ENCODE assay signal across 8 cellular contexts in genomic region chr20:63831696-63832686, GRCh38. TPM values are rescaled to one million over a fixed set of nuclear protein-coding genes. Genes with fewer than 3 reads are reported as not detected.
DNase-seq lines count a peak whose midpoint lies in the region; ATAC-seq, FAIRE-seq and TF ChIP-seq lines count a peak whose summit lies in the region.

No MANE protein-coding gene starts in this region.

- in situ Hi-C loops in K562 (cut with MboI) = no loop called here

- H3K9me1 ChIP-seq in K562 (ENCODE audit: control insufficient read depth, insufficient read depth, low read length) = no peaks in the 10 kb centered on the region

- DNase-seq in activated T-cell treated with anti-CD3 and anti-CD28 coated beads, Interleukin-2, amount 50 U/mL, for 72 hours = no peak
- DNase-seq in activated T-cell treated with anti-CD3 and anti-CD28 coated beads, Interleukin-2, amount 50 U/mL, for 48 hours = no peak
- peak; percentile 49 to 78 (median 70) for DNase-seq in K562 (ENCODE audit: extremely low read depth in 1 of 4, low spot score in 3 of 4)
- DNase-seq in left lobe of liver (ENCODE audit: low spot score) = peak; percentile 59
- no peak for DNase-seq in tibial artery
- DNase-seq in SIG-M5 (lab: John Stamatoyannopoulos, UW) = no peak
- DNase-seq in KG1 (lab: John Stamatoyannopoulos, UW) = no peak

- peaks cover 40% of the 10 kb centered on the region for H3K27me3 Mint-ChIP-seq in activated T-cell treated with anti-CD3 and anti-CD28 coated beads, Interleukin-2, amount 50 U/mL, for 72 hours (ENCODE audit: low read depth)

- TF ChIP-seq POLR2A in K562 (conservative IDR thresholded peaks at IDR 0.05) = no peak

- H4K20me1 ChIP-seq in K562 (replicated peaks; ENCODE audit: control insufficient read depth, insufficient read depth, low read length) = 0 out of 2 replicates have a peak, but pooled peaks cover 10% of the 10 kb centered on the region

- H3K4me1 ChIP-seq in K562 (replicated peaks in 1 of 2; ENCODE audit: control insufficient read depth in 2 of 2, insufficient read depth in 2 of 2, low read length in 2 of 2) = peaks cover 12 to 64% of the 10 kb centered on the region in 2 experiments
- H3K4me1 ChIP-seq in tibial artery = peaks cover 0 to 41% (median 30%) of the 10 kb centered on the region in 4 donors

- H3K27me3 ChIP-seq in K562 (ENCODE audit: control insufficient read depth in 2 of 2, insufficient read depth in 2 of 2, low read length in 2 of 2) = peaks cover 12 to 19% of the 10 kb centered on the region in 2 experiments; a peak in 4 of 5 replicates
- peaks cover 0 to 37% of the 10 kb centered on the region in 2 donors for H3K27me3 ChIP-seq in tibial artery

- H3K27ac Mint-ChIP-seq in activated T-cell treated with anti-CD3 and anti-CD28 coated beads, Interleukin-2, amount 50 U/mL, for 72 hours = no peak overlapping the region

- POLR2A ChIA-PET in K562 (lab: Yijun Ruan, JAX) = no interaction called here

- peak overlapping the region; percentile 44 for H3K4me3 ChIP-seq in K562
- H3K4me3 ChIP-seq in tibial artery = peak overlapping the region; percentile 52 to 56

- TF ChIP-seq CTCF in K562 (IDR thresholded peaks at IDR 0.05 in 2 of 3, conservative IDR thresholded peaks at IDR 0.05 in 1 of 3; ENCODE audit: insufficient read depth in 2 of 3, low read depth in 1 of 3, low read length in 3 of 3) (no peak), tibial artery (IDR thresholded peaks at IDR 0.05) (no peak)

- H3K36me3 Mint-ChIP-seq in activated T-cell treated with anti-CD3 and anti-CD28 coated beads, Interleukin-2, amount 50 U/mL, for 72 hours (ENCODE audit: insufficient read depth in 2 of 2) = peaks cover 5% of the 10 kb centered on the region in 2 donors

- H3K4me3 Mint-ChIP-seq in activated T-cell treated with anti-CD3 and anti-CD28 coated beads, Interleukin-2, amount 50 U/mL, for 72 hours = peak overlapping the region in 1 of 2 donors; percentile 56

- intact Hi-C loops in K562 (cut with micrococcal nuclease) (no loop called here), tibial artery (cut with DNase I; ENCODE audit: low total_unique reads) (no loop called here)

- no peak for FAIRE-seq in K562 (lab: Jason Lieb, UNC)

- peaks cover 13% of the 10 kb centered on the region for H3K4me1 Mint-ChIP-seq in activated T-cell treated with anti-CD3 and anti-CD28 coated beads, Interleukin-2, amount 50 U/mL, for 72 hours (ENCODE audit: low read depth)

- peak overlapping the region; percentile 41; the same call in 1 of the 2 replicates for H3K4me2 ChIP-seq in K562 (ENCODE audit: insufficient read depth, low read length)

- ATAC-seq in activated T-cell treated with anti-CD3 and anti-CD28 coated beads, Interleukin-2, amount 50 U/mL, for 72 hours (replicated peaks in 1 of 2) = peak; percentile 14 to 17
- ATAC-seq in K562 (peak; percentile 58), left lobe of liver (peak; percentile 67), HG03571 (IDR thresholded peaks at IDR 0.05; ENCODE audit: unreplicated experiment) (no peak)

- CTCF ChIA-PET in K562 (lab: Yijun Ruan, JAX; ENCODE audit: low intra/inter-chr PET ratio) = no interaction called here

- TF ChIP-seq EP300 in K562 (IDR thresholded peaks at IDR 0.05; ENCODE audit: low read length) = no peak

- TF ChIP-seq RAD21 in K562 (CRISPR knock-in tag; conservative IDR thresholded peaks at IDR 0.05 in 1 of 2, IDR thresholded peaks at IDR 0.05 in 1 of 2) = no peak

- H3K36me3 ChIP-seq in K562 (ENCODE audit: control insufficient read depth, insufficient read depth, low read length) (no peaks in the 10 kb centered on the region), tibial artery (no peaks in the 10 kb centered on the region)

- no TSS peak for BruUV-seq in K562 (replicated peaks; lab: Mats Ljungman, UMichigan)

- no peaks in the 10 kb centered on the region for H3K9me3 Mint-ChIP-seq in activated T-cell treated with anti-CD3 and anti-CD28 coated beads, Interleukin-2, amount 50 U/mL, for 72 hours

- H3K27ac ChIP-seq in K562 (ENCODE audit: extremely low read depth, low read depth, low read length) = no peak overlapping the region
- H3K27ac ChIP-seq in tibial artery = peak overlapping the region in 1 of 2 donors; percentile 20

- WGBS in K562 (ENCODE audit: insufficient coverage, low coverage, missing lambda C conversion rate) = 14% methylated on average over 85 of the region's 124 CpGs

- H3K9ac ChIP-seq in K562 (ENCODE audit: insufficient read depth in 1 of 2, low read depth in 2 of 2, low read length in 2 of 2) = peak overlapping the region in 1 of 2 experiments; percentile 87; a peak in 2 of 4 replicates

- H2AFZ ChIP-seq in K562 (ENCODE audit: low read depth, low read length) = peak overlapping the region; percentile 77

- H3K79me2 ChIP-seq in K562 (ENCODE audit: control insufficient read depth, insufficient read depth, low read length) = no peaks in the 10 kb centered on the region

- H3K9me3 ChIP-seq in K562 (replicated peaks; ENCODE audit: control insufficient read depth, insufficient read depth, low read depth, low read length) = no peaks in the 10 kb centered on the region
- no peaks in the 10 kb centered on the region for H3K9me3 ChIP-seq in tibial artery

TF ChIP-seq in K562, 482 proteins besides CTCF, POLR2A, EP300 and RAD21 (continues in another document):
- TF ChIP-seq KDM2B (CRISPR knock-in tag; IDR thresholded peaks at IDR 0.05) (0 out of 2 replicates have a peak, but pooled peaks have one; percentile 39), MTA3 (IDR thresholded peaks at IDR 0.05; ENCODE audit: borderline replicate concordance) (0 out of 2 replicates have a peak, but pooled peaks have one; percentile 12), TEAD1 (CRISPR knock-in tag; IDR thresholded peaks at IDR 0.05) (peak in 1 of 2 experiments; percentile 52; a peak in 1 of 4 replicates)

RNA-seq across cellular contexts. Expression of gene ZBTB46, which starts 0.9 kb away (rescaled TPM):
- total RNA-seq in activated T-cell treated with anti-CD3 and anti-CD28 coated beads, Interleukin-2, amount 50 U/mL, for 72 hours = 1 to 10 TPM; 2.7 to 8.2 TPM
- 6.4 and 23.8 TPM in 2 replicates for total RNA-seq in K562 (2011; cell fraction: chromatin; rRNA removed; ENCODE audit: low replicate concordance)
- 8.2 and 11.0 TPM in 2 replicates for total RNA-seq in K562 (2011; cell fraction: nucleolus; rRNA removed)
- total RNA-seq in K562 (2011; cell fraction: nucleoplasm; rRNA removed) = 6.0 and 7.5 TPM in 2 replicates
- total RNA-seq in K562 (2014; rRNA removed) = 2.2 and 2.6 TPM in 2 replicates
- total RNA-seq in K562 (2014; rRNA removed; fragmentation: Illumina TruSeq; extraction: Trizol) = 0.38 and 0.40 TPM in 2 replicates
- total RNA-seq in K562 (2015; rRNA removed; fragmentation: Illumina TruSeq; extraction: Trizol) = 2.3 TPM in 2 replicates
- 4.1 and 4.6 TPM in 2 replicates for total RNA-seq in K562 (2021)
- 1.1 and 1.7 TPM in 2 replicates for polyA plus RNA-seq in K562 (2011; rRNA removed)
- polyA plus RNA-seq in K562 (2011; cell fraction: cytosol; rRNA removed) = 1.7 and 3.0 TPM in 2 replicates
- 4.8 and 8.1 TPM in 2 replicates for polyA plus RNA-seq in K562 (2011; cell fraction: nucleus; rRNA removed)
- 2.3 and 3.0 TPM in 2 replicates for polyA plus RNA-seq in K562 (2012)
- 0.39 and 1.1 TPM in 2 replicates for polyA plus RNA-seq in K562 (2014; fragmentation: Illumina TruSeq; extraction: Trizol)
- polyA plus RNA-seq in K562 (2014; fragmentation: Nextera tagmentation; extraction: Ambion mirVana) = under 1 TPM; 0.29 to 0.58 TPM
- 1.3 and 2.0 TPM in 2 replicates for polyA plus RNA-seq in K562 (2014; rRNA removed)
- polyA minus RNA-seq in K562 (2011; rRNA and poly(A)+ RNA removed) = 13.0 and 13.5 TPM in 2 replicates
- 14.3 and 18.7 TPM in 2 replicates for polyA minus RNA-seq in K562 (2011; cell fraction: cytosol; rRNA and poly(A)+ RNA removed)
- polyA minus RNA-seq in K562 (2011; cell fraction: nucleus; rRNA and poly(A)+ RNA removed) = 4.2 and 5.1 TPM in 2 replicates
- total RNA-seq in left lobe of liver = 4.7 TPM

RNA-seq across cellular contexts. Expression of gene ABHD16B, which starts 29.3 kb away (rescaled TPM):
- total RNA-seq in activated T-cell treated with anti-CD3 and anti-CD28 coated beads, Interleukin-2, amount 50 U/mL, for 72 hours = under 1 TPM in 1 of 2 donors, not detected in 1; 0.22 TPM
- not detected in 2 replicates for total RNA-seq in K562 (2011; cell fraction: chromatin; rRNA removed; ENCODE audit: low replicate concordance)
- total RNA-seq in K562 (2011; cell fraction: nucleolus; rRNA removed) = not detected in 2 replicates
- not detected in 2 replicates for total RNA-seq in K562 (2011; cell fraction: nucleoplasm; rRNA removed)
- total RNA-seq in K562 (2014; rRNA removed) (not detected in 2 replicates), K562 (2014; rRNA removed; fragmentation: Illumina TruSeq; extraction: Trizol) (not detected in 2 replicates), K562 (2015; rRNA removed; fragmentation: Illumina TruSeq; extraction: Trizol) (not detected in 2 replicates), K562 (2021) (not detected in 2 replicates), left lobe of liver (not detected)
- polyA plus RNA-seq in K562 (2011; rRNA removed) (not detected in 2 replicates), K562 (2014; fragmentation: Illumina TruSeq; extraction: Trizol) (not detected in 2 replicates), K562 (2014; fragmentation: Nextera tagmentation; extraction: Ambion mirVana) (not detected), K562 (2014; rRNA removed) (not detected in 2 replicates)
- not detected in 2 replicates for polyA plus RNA-seq in K562 (2011; cell fraction: cytosol; rRNA removed)
- polyA plus RNA-seq in K562 (2011; cell fraction: nucleus; rRNA removed) = not detected in 2 replicates
- not detected in 2 replicates for polyA plus RNA-seq in K562 (2012)
- polyA minus RNA-seq in K562 (2011; rRNA and poly(A)+ RNA removed) = not detected in 2 replicates
- polyA minus RNA-seq in K562 (2011; cell fraction: cytosol; rRNA and poly(A)+ RNA removed) = not detected in 2 replicates
- polyA minus RNA-seq in K562 (2011; cell fraction: nucleus; rRNA and poly(A)+ RNA removed) = not detected in 2 replicates

RNA-seq across cellular contexts. Expression of gene TPD52L2, which starts 33.1 kb away (rescaled TPM):
- 10 to 100 TPM; 71.5 to 76.8 TPM for total RNA-seq in activated T-cell treated with anti-CD3 and anti-CD28 coated beads, Interleukin-2, amount 50 U/mL, for 72 hours
- 66.8 and 118 TPM in 2 replicates for total RNA-seq in K562 (2011; cell fraction: chromatin; rRNA removed; ENCODE audit: low replicate concordance)
- 62.7 and 66.1 TPM in 2 replicates for total RNA-seq in K562 (2011; cell fraction: nucleolus; rRNA removed)
- 60.7 and 71.2 TPM in 2 replicates for total RNA-seq in K562 (2011; cell fraction: nucleoplasm; rRNA removed)
- 54.7 and 69.8 TPM in 2 replicates for total RNA-seq in K562 (2014; rRNA removed)
- 60.6 and 66.7 TPM in 2 replicates for total RNA-seq in K562 (2014; rRNA removed; fragmentation: Illumina TruSeq; extraction: Trizol)
- total RNA-seq in K562 (2015; rRNA removed; fragmentation: Illumina TruSeq; extraction: Trizol) = 74.6 and 76.2 TPM in 2 replicates
- total RNA-seq in K562 (2021) = 94.2 and 95.4 TPM in 2 replicates
- polyA plus RNA-seq in K562 (2011; rRNA removed) = 97.8 and 117 TPM in 2 replicates
- 109 and 128 TPM in 2 replicates for polyA plus RNA-seq in K562 (2011; cell fraction: cytosol; rRNA removed)
- 76.7 and 81.1 TPM in 2 replicates for polyA plus RNA-seq in K562 (2011; cell fraction: nucleus; rRNA removed)
- 73.1 and 95.5 TPM in 2 replicates for polyA plus RNA-seq in K562 (2012)
- 112 and 115 TPM in 2 replicates for polyA plus RNA-seq in K562 (2014; fragmentation: Illumina TruSeq; extraction: Trizol)
- 1 to 10 TPM; 1.9 to 9.3 TPM for polyA plus RNA-seq in K562 (2014; fragmentation: Nextera tagmentation; extraction: Ambion mirVana)
- polyA plus RNA-seq in K562 (2014; rRNA removed) = 98.5 and 99.5 TPM in 2 replicates
- polyA minus RNA-seq in K562 (2011; rRNA and poly(A)+ RNA removed) = 48.0 and 69.0 TPM in 2 replicates
- polyA minus RNA-seq in K562 (2011; cell fraction: cytosol; rRNA and poly(A)+ RNA removed) = 69.2 and 82.6 TPM in 2 replicates
- 18.4 and 23.2 TPM in 2 replicates for polyA minus RNA-seq in K562 (2011; cell fraction: nucleus; rRNA and poly(A)+ RNA removed)
- 17.3 TPM for total RNA-seq in left lobe of liver

Comparison
In these comparisons a context has a peak if more than half of its experiments do, and no peak if none do; other contexts are left out.
1. DNase-seq: peak in K562 (4 of 4) and left lobe of liver (single experiment); none in activated T-cell treated with anti-CD3 and anti-CD28 coated beads, Interleukin-2, amount 50 U/mL, for 72 hours (0 of 2), activated T-cell treated with anti-CD3 and anti-CD28 coated beads, Interleukin-2, amount 50 U/mL, for 48 hours (0 of 2), tibial artery (0 of 2), SIG-M5 (single experiment) and KG1 (single experiment).